16 cellular contexts compared by ENCODE assay signal in the genomic region with DNA sequence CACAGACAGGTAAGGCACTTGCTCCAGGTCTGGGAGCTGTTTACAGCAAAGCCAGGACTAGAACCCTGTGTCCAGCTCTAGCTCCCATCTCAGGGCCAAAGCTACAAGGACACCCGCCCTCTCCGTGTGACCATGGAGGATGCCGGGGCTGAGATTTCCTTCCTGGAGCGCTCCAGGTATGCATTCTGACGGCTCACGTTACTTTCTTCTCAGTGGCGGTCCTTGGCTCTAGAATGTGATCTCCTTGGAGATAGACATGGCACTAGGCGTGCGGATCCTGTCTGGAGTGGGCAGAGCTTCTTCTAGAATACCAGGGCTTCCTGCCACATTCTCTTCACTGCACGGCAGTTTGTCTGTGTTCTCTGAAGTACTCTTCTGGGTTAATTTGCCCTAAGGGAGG.
DNase-seq lines count a peak whose midpoint lies in the region; ATAC-seq and TF ChIP-seq lines count a peak whose summit lies in the region.
"Had no signal": no experiment of that assay in that cellular context is flagged by ENCODE, and none has a peak within 500 bp of the region (broad histone marks: within the 10 kb centered on the region; RNA-seq: fewer than 3 reads in every experiment).

No MANE protein-coding gene starts in this region.

- peak; percentile 29 for DNase-seq in activated CD8-positive, alpha-beta memory T cell treated with anti-CD3 and anti-CD28 coated beads, Interleukin-2, amount 10 ng/mL, durations not matched to agents 7 days and 5 days
- no peak for DNase-seq in activated CD8-positive, alpha-beta memory T cell treated with anti-CD3 and anti-CD28 coated beads, Interleukin-2, amount 50 U/mL, for 48 hours
- peak; percentile 49 for DNase-seq in islet precursor cell
- DNase-seq in type B pancreatic cell (ENCODE audit: extremely low spot score, unreplicated experiment): no peak
- no peak for DNase-seq in stimulated activated naive CD4-positive, alpha-beta T cell (lab: John Stamatoyannopoulos, UW)
- no peak for DNase-seq in ovary
- no peak for DNase-seq in left ventricle myocardium inferior
- DNase-seq: 8988T; CD8-positive, alpha-beta T cell; DMS 273 treated with DMSO at 0.1 percent for 48 hours; H9; IMR-90 had no signal

- peaks cover 4% of the 10 kb centered on the region for H3K4me1 Mint-ChIP-seq in activated CD8-positive, alpha-beta memory T cell treated with anti-CD3 and anti-CD28 coated beads, Interleukin-2, amount 10 ng/mL, durations not matched to agents 7 days and 5 days
- peaks cover 78% of the 10 kb centered on the region for H3K4me1 Mint-ChIP-seq in nephron
- H3K4me1 Mint-ChIP-seq in type B pancreatic cell (ENCODE audit: unreplicated experiment): peaks cover 81% of the 10 kb centered on the region
- H3K4me1 Mint-ChIP-seq: CD14-positive monocyte had no signal

- no peak overlapping the region for H3K27ac Mint-ChIP-seq in activated CD8-positive, alpha-beta memory T cell treated with anti-CD3 and anti-CD28 coated beads, Interleukin-2, amount 10 ng/mL, durations not matched to agents 7 days and 5 days
- peak overlapping the region; percentile 17 to 77 (median 45) for H3K27ac Mint-ChIP-seq in nephron
- H3K27ac Mint-ChIP-seq in type B pancreatic cell: no peak overlapping the region
- H3K27ac Mint-ChIP-seq: CD14-positive monocyte; CD8-positive, alpha-beta T cell; GM23338; H9 had no signal

- no peaks in the 10 kb centered on the region for H3K36me3 Mint-ChIP-seq in activated CD8-positive, alpha-beta memory T cell treated with anti-CD3 and anti-CD28 coated beads, Interleukin-2, amount 10 ng/mL, durations not matched to agents 7 days and 5 days
- H3K36me3 Mint-ChIP-seq in nephron (ENCODE audit: low read depth): no peaks in the 10 kb centered on the region
- no peaks in the 10 kb centered on the region for H3K36me3 Mint-ChIP-seq in type B pancreatic cell
- H3K36me3 Mint-ChIP-seq: CD14-positive monocyte; CD8-positive, alpha-beta T cell had no signal

- H3K9me3 ChIP-seq in ovary (no peaks in the 10 kb centered on the region), left ventricle myocardium inferior (replicated peaks) (no peaks in the 10 kb centered on the region)
- H3K9me3 ChIP-seq: BLaER1 had no signal

- WGBS in ovary, 3 donors: 54 to 70% (median 69%) methylated on average over 10 of the region's 10 CpGs

- H3K27me3 ChIP-seq in ovary (no peaks in the 10 kb centered on the region), left ventricle myocardium inferior (ENCODE audit: low read depth) (peaks cover 87% of the 10 kb centered on the region)

- TF ChIP-seq EP300 in ovary (IDR thresholded peaks at IDR 0.05): no peak

- no peak overlapping the region for H3K4me3 Mint-ChIP-seq in activated CD8-positive, alpha-beta memory T cell treated with anti-CD3 and anti-CD28 coated beads, Interleukin-2, amount 10 ng/mL, durations not matched to agents 7 days and 5 days
- H3K4me3 Mint-ChIP-seq in nephron: peak overlapping the region in 1 of 3 experiments; percentile 16
- H3K4me3 Mint-ChIP-seq in type B pancreatic cell: peak overlapping the region; percentile 4
- H3K4me3 Mint-ChIP-seq: CD8-positive, alpha-beta T cell; GM23338; H9 had no signal

- H3K27ac ChIP-seq in ovary (no peak overlapping the region), left ventricle myocardium inferior (replicated peaks) (no peak overlapping the region)
- H3K27ac ChIP-seq: BLaER1 had no signal

- ATAC-seq in activated CD8-positive, alpha-beta memory T cell treated with anti-CD3 and anti-CD28 coated beads, Interleukin-2, amount 10 ng/mL, durations not matched to agents 7 days and 5 days: no peak
- ATAC-seq: CD8-positive, alpha-beta T cell; GM23338 had no signal

- CTCF ChIA-PET in activated CD8-positive, alpha-beta memory T cell treated with anti-CD3 and anti-CD28 coated beads, Interleukin-2, amount 10 ng/mL, durations not matched to agents 7 days and 5 days (lab: Charles Lee): interaction anchor here (1.0 kb wide), 1 partner anchor 10 kb away, joined by 3 read pairs; no protein-coding TSS in a partner anchor

- no peaks in the 10 kb centered on the region for H3K4me1 ChIP-seq in ovary (ENCODE audit: insufficient read depth)
- peaks cover 12% of the 10 kb centered on the region for H3K4me1 ChIP-seq in left ventricle myocardium inferior
- H3K4me1 ChIP-seq: BLaER1 had no signal

- H3K36me3 ChIP-seq in ovary (no peaks in the 10 kb centered on the region), left ventricle myocardium inferior (no peaks in the 10 kb centered on the region)
- H3K36me3 ChIP-seq: BLaER1 had no signal

- peaks cover 59% of the 10 kb centered on the region for H3K27me3 Mint-ChIP-seq in activated CD8-positive, alpha-beta memory T cell treated with anti-CD3 and anti-CD28 coated beads, Interleukin-2, amount 10 ng/mL, durations not matched to agents 7 days and 5 days
- H3K27me3 Mint-ChIP-seq in nephron (ENCODE audit: low read depth) (peaks cover 47% of the 10 kb centered on the region), type B pancreatic cell (peaks cover 9% of the 10 kb centered on the region)

- intact Hi-C loops in ovary (cut with DNase I): loop anchor here in 1 of 4 donors (10.0 kb wide), 1 partner anchor 104 kb away; no protein-coding TSS in a partner anchor
- intact Hi-C loops in left ventricle myocardium inferior (cut with micrococcal nuclease): no loop called here

- TF ChIP-seq CTCF in nephron (IDR thresholded peaks at IDR 0.05; ENCODE audit: unreplicated experiment in 3 of 3): no peak
- no peak for TF ChIP-seq CTCF in type B pancreatic cell (conservative IDR thresholded peaks at IDR 0.05)
- TF ChIP-seq CTCF in ovary (IDR thresholded peaks at IDR 0.05): no peak
- TF ChIP-seq CTCF in left ventricle myocardium inferior (IDR thresholded peaks at IDR 0.05; ENCODE audit: borderline replicate concordance): no peak

- H3K9me3 Mint-ChIP-seq in activated CD8-positive, alpha-beta memory T cell treated with anti-CD3 and anti-CD28 coated beads, Interleukin-2, amount 10 ng/mL, durations not matched to agents 7 days and 5 days (ENCODE audit: low read depth): no peaks in the 10 kb centered on the region
- H3K9me3 Mint-ChIP-seq in nephron (no peaks in the 10 kb centered on the region), type B pancreatic cell (no peaks in the 10 kb centered on the region)
- H3K9me3 Mint-ChIP-seq: CD8-positive, alpha-beta T cell; GM23338; H9 had no signal

- TF ChIP-seq POLR2A in ovary (IDR thresholded peaks at IDR 0.05): no peak

- no peak overlapping the region for H3K4me3 ChIP-seq in ovary
- no peak overlapping the region for H3K4me3 ChIP-seq in left ventricle myocardium inferior
- H3K4me3 ChIP-seq: BLaER1, GM23338 had no signal

Comparison
In these comparisons a context has a peak if more than half of its experiments do, and no peak if none do; other contexts are left out.
1. DNase-seq: peak in activated CD8-positive, alpha-beta memory T cell treated with anti-CD3 and anti-CD28 coated beads, Interleukin-2, amount 10 ng/mL, durations not matched to agents 7 days and 5 days (single experiment) and islet precursor cell (single experiment); none in activated CD8-positive, alpha-beta memory T cell treated with anti-CD3 and anti-CD28 coated beads, Interleukin-2, amount 50 U/mL, for 48 hours (single experiment), type B pancreatic cell (single experiment), stimulated activated naive CD4-positive, alpha-beta T cell (0 of 6), ovary (0 of 5) and left ventricle myocardium inferior (single experiment).
2. H3K27ac Mint-ChIP-seq: peak in nephron (3 of 3); none in activated CD8-positive, alpha-beta memory T cell treated with anti-CD3 and anti-CD28 coated beads, Interleukin-2, amount 10 ng/mL, durations not matched to agents 7 days and 5 days (single experiment) and type B pancreatic cell (single experiment).